In genomic region chr4:106978046-106978774, GRCh38 we compare ENCODE assay signal across 14 cellular contexts. TPM values are rescaled to one million over a fixed set of nuclear protein-coding genes. Genes with fewer than 3 reads are reported as not detected.
"Had no signal": no experiment of that assay in that cellular context is flagged by ENCODE, and none has a peak within 500 bp of the region (broad histone marks: within the 10 kb centered on the region; RNA-seq: fewer than 3 reads in every experiment).

No MANE protein-coding gene starts in this region.

- H3K9me3 Mint-ChIP-seq: T-helper 1 cell treated with Interleukin-12 subunit alpha and Interleukin-12 subunit beta and Interleukin-4 antibody, amounts not matched to agents 30 μg/mL and 1 μg/mL, for 36 hours had no signal

- H3K4me3 ChIP-seq: esophagus muscularis mucosa had no signal

- H3K36me3 ChIP-seq: esophagus muscularis mucosa had no signal

- ATAC-seq: activated naive CD4-positive, alpha-beta T cell treated with anti-CD3 and anti-CD28 coated beads, Interleukin-2, amount 50 U/mL, for 72 hours; left lobe of liver; natural killer cell treated with Interleukin-12 subunit alpha and Interleukin-12 subunit beta and Interleukin-15 and Interleukin-18, amount 100 ng/mL, for 72 hours had no signal

- H3K36me3 Mint-ChIP-seq: brain; natural killer cell treated with Interleukin-12 subunit alpha and Interleukin-12 subunit beta and Interleukin-15 and Interleukin-18, amount 100 ng/mL, for 72 hours had no signal

- H3K4me1 ChIP-seq: esophagus muscularis mucosa had no signal

- H3K4me1 Mint-ChIP-seq: brain had no signal

- H3K27ac Mint-ChIP-seq: activated naive CD4-positive, alpha-beta T cell treated with anti-CD3 and anti-CD28 coated beads, Interleukin-2, amount 50 U/mL, for 72 hours; activated T-cell treated with anti-CD3 and anti-CD28 coated beads, Interleukin-2, amount 50 U/mL, for 24 hours; brain; natural killer cell treated with Interleukin-12 subunit alpha and Interleukin-12 subunit beta and Interleukin-15 and Interleukin-18, amount 100 ng/mL, for 72 hours; stimulated activated naive CD8-positive, alpha-beta T cell treated with anti-CD3 and anti-CD28 coated beads, Interleukin-15, Interleukin-2, amounts not matched to agents 100 ng/mL and 50 ng/mL, for 24 hours; T-helper 1 cell treated with Interleukin-12 subunit alpha and Interleukin-12 subunit beta and Interleukin-4 antibody, amounts not matched to agents 30 μg/mL and 1 μg/mL, for 36 hours had no signal

- DNase-seq: activated CD4-positive, CD25-positive, alpha-beta regulatory T cell; activated effector memory CD4-positive, alpha-beta T cell treated with Interleukin-2 at 50 U/mL for 16 hours; activated T-cell treated with anti-CD3 and anti-CD28 coated beads, Interleukin-2, amount 50 U/mL, for 24 hours; amniotic stem cell; dermis blood vessel endothelial cell; islet precursor cell; stimulated activated CD4-positive, alpha-beta T cell treated with anti-CD3 and anti-CD28 coated beads, Interleukin-4, amount 100 ng/mL, for 24 hours had no signal

- H3K27me3 ChIP-seq: esophagus muscularis mucosa had no signal

- H3K4me3 Mint-ChIP-seq: activated T-cell treated with anti-CD3 and anti-CD28 coated beads, Interleukin-2, amount 50 U/mL, for 24 hours; brain; natural killer cell treated with Interleukin-12 subunit alpha and Interleukin-12 subunit beta and Interleukin-15 and Interleukin-18, amount 100 ng/mL, for 72 hours; stimulated activated naive CD8-positive, alpha-beta T cell treated with anti-CD3 and anti-CD28 coated beads, Interleukin-15, Interleukin-2, amounts not matched to agents 100 ng/mL and 50 ng/mL, for 24 hours; T-helper 1 cell treated with Interleukin-12 subunit alpha and Interleukin-12 subunit beta and Interleukin-4 antibody, amounts not matched to agents 30 μg/mL and 1 μg/mL, for 36 hours had no signal

- H3K27ac ChIP-seq: esophagus muscularis mucosa had no signal

- H3K27me3 Mint-ChIP-seq: natural killer cell treated with Interleukin-12 subunit alpha and Interleukin-12 subunit beta and Interleukin-15 and Interleukin-18, amount 100 ng/mL, for 72 hours had no signal

RNA-seq across cellular contexts. Expression of gene DKK2, which starts 57.9 kb away (rescaled TPM):
- total RNA-seq: activated naive CD4-positive, alpha-beta T cell treated with anti-CD3 and anti-CD28 coated beads, Interleukin-2, amount 50 U/mL, for 72 hours; dermis blood vessel endothelial cell; left lobe of liver; natural killer cell treated with Interleukin-12 subunit alpha and Interleukin-12 subunit beta and Interleukin-15 and Interleukin-18, amount 100 ng/mL, for 72 hours had no signal
